In the genomic region with DNA sequence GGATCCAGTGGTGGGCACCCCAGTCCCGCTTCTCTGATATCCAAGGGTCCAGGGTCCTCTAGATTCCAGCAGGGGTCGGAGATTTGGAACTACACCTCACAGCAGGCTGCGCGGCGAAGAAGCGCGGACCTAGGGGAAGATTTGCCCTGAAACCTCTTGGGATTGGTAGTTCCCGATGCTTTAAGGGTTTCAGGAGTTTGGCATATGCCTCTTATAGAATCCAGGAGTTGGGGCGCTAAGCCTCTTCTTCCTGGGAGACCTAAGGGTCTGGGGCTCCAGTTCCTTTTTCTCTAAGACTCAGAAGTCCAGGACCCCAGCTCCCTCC, we compare ENCODE assay signal across 8 cellular contexts. TPM values are rescaled to one million over a fixed set of nuclear protein-coding genes. Genes with fewer than 3 reads are reported as not detected.
A peak's percentile ranks its signal among the peaks of the same experiment; 100 is the strongest.
DNase-seq lines count a peak whose midpoint lies in the region; ATAC-seq and TF ChIP-seq lines count a peak whose summit lies in the region.

No MANE protein-coding gene starts in this region.

- TSS peak; percentile 91 for BruUV-seq in Panc1 (replicated peaks; lab: Mats Ljungman, UMichigan)

- H3K4me1 ChIP-seq in Panc1 (ENCODE audit: control insufficient read depth, insufficient read depth, low read length): peaks cover 2% of the 10 kb centered on the region; the same call in 1 of the 2 replicates
- peaks cover 16 to 45% (median 19%) of the 10 kb centered on the region in 3 donors for H3K4me1 ChIP-seq in esophagus squamous epithelium
- peaks cover 8% of the 10 kb centered on the region for H3K4me1 ChIP-seq in psoas muscle

- no peak for DNase-seq in Panc1 (ENCODE audit: low read depth, low spot score)
- DNase-seq in esophagus squamous epithelium (lab: John Stamatoyannopoulos, UW): no peak
- DNase-seq in psoas muscle: no peak
- no peak for DNase-seq in NK-92 treated with Interleukin-12 subunit alpha and Interleukin-12 subunit beta, amount 100 ng/mL, for 24 hours (lab: John Stamatoyannopoulos, UW)
- no peak for DNase-seq in H4 (ENCODE audit: low spot score)
- DNase-seq in NCI-H1092 (lab: John Stamatoyannopoulos, UW): no peak

- no peak for TF ChIP-seq POLR2A in esophagus squamous epithelium (IDR thresholded peaks at IDR 0.05)

- H3K4me3 ChIP-seq in Panc1 (ENCODE audit: low read depth in 2 of 2, low read length in 2 of 2) (peak overlapping the region; percentile 71 to 95), esophagus squamous epithelium (peak overlapping the region; percentile 67 to 90 (median 74)), psoas muscle (peak overlapping the region; percentile 70)

- H3K36me3 ChIP-seq in Panc1 (ENCODE audit: control insufficient read depth, insufficient read depth, low read length) (peaks cover 10% of the 10 kb centered on the region; the same call in 1 of the 2 replicates), esophagus squamous epithelium (peaks cover 10 to 38% (median 17%) of the 10 kb centered on the region in 3 donors), psoas muscle (ENCODE audit: insufficient read depth in 1 of 2, low read depth in 1 of 2) (peaks cover 0 to 35% of the 10 kb centered on the region in 2 donors)

- H3K9me3 ChIP-seq in Panc1 (ENCODE audit: control insufficient read depth, insufficient read depth, low read depth, low read length) (no peaks in the 10 kb centered on the region), esophagus squamous epithelium (no peaks in the 10 kb centered on the region), psoas muscle (no peaks in the 10 kb centered on the region)

- WGBS in esophagus squamous epithelium, 2 donors: 0 to 4% methylated on average over 3 to 9 of the region's 9 CpGs
- WGBS in psoas muscle, 3 donors: 0 to 2% (median 1%) methylated on average over 9 of the region's 9 CpGs

- CTCF ChIA-PET in Panc1 (lab: Charles Lee): no interaction called here

- ATAC-seq in GM19025 (IDR thresholded peaks at IDR 0.05; ENCODE audit: low read depth, unreplicated experiment) (peak; percentile 3), Panc1 (peak; percentile 5; the same call in 1 of the 2 replicates), psoas muscle (no peak), HG03175 (IDR thresholded peaks at IDR 0.05; ENCODE audit: unreplicated experiment) (no peak)

- no peaks in the 10 kb centered on the region for H3K27me3 ChIP-seq in Panc1 (ENCODE audit: control insufficient read depth, insufficient read depth, low read length)
- H3K27me3 ChIP-seq in esophagus squamous epithelium: no peaks in the 10 kb centered on the region
- no peaks in the 10 kb centered on the region for H3K27me3 ChIP-seq in psoas muscle (ENCODE audit: insufficient read depth in 3 of 3, low read length in 2 of 3)

- no peak for TF ChIP-seq CTCF in Panc1 (IDR thresholded peaks at IDR 0.05)
- no peak for TF ChIP-seq CTCF in esophagus squamous epithelium (IDR thresholded peaks at IDR 0.05)
- TF ChIP-seq CTCF in psoas muscle (IDR thresholded peaks at IDR 0.05): peak; percentile 3

- POLR2A ChIA-PET in Panc1 (lab: Charles Lee): interaction anchor here (0.6 kb wide), 1 partner anchor 50 kb away, joined by 3 read pairs; no protein-coding TSS in a partner anchor

- H3K27ac ChIP-seq in Panc1 (ENCODE audit: low read length) (peak overlapping the region; percentile 90), esophagus squamous epithelium (peak overlapping the region; percentile 84 to 98 (median 96)), psoas muscle (peak overlapping the region; percentile 49)

- intact Hi-C loops in Panc1 (cut with micrococcal nuclease; ENCODE audit: unreplicated experiment): no loop called here
- intact Hi-C loops in esophagus squamous epithelium (cut with DNase I): no loop called here
- intact Hi-C loops in psoas muscle (cut with DNase I): no loop called here

- in situ Hi-C loops in Panc1 (cut with HindIII; ENCODE audit: low pct_unique_long_range_greater_than_20kb, low sequenced_read_pairs): no loop called here

RNA-seq across cellular contexts. Expression of a gene that starts 0.3 kb away (rescaled TPM):
- 69.6 TPM for total RNA-seq in Panc1 (2021; ENCODE audit: unreplicated experiment)
- polyA plus RNA-seq in Panc1 (2012; ENCODE audit: insufficient read length): 59.0 TPM
- total RNA-seq in esophagus squamous epithelium: 10 to 100 TPM in 1 of 4 donors, 1 to 10 TPM in 3; 4.4 to 12.9 (median 5.8) TPM
- total RNA-seq in psoas muscle: 10 to 100 TPM; 13.0 to 21.5 (median 15.8) TPM
- 10 to 100 TPM; 28.3 to 42.7 (median 35.0) TPM for polyA plus RNA-seq in psoas muscle
- 9.0 and 14.8 TPM in 2 replicates for total RNA-seq in H4 (2014; rRNA removed; shearing (Covaris generic))

RNA-seq across cellular contexts. Expression of a gene that starts 0.4 kb away (rescaled TPM):
- total RNA-seq in Panc1 (2021; ENCODE audit: unreplicated experiment) (109 TPM), esophagus squamous epithelium (10 to 100 TPM; 33.5 to 69.1 (median 49.4) TPM), psoas muscle (10 to 100 TPM; 10.3 to 22.1 (median 14.4) TPM)
- 176 TPM for polyA plus RNA-seq in Panc1 (2012; ENCODE audit: insufficient read length)
- polyA plus RNA-seq in psoas muscle: 10 to 100 TPM; 18.2 to 26.5 (median 21.7) TPM
- 123 and 133 TPM in 2 replicates for total RNA-seq in H4 (2014; rRNA removed; shearing (Covaris generic))

RNA-seq across cellular contexts. Expression of a gene that starts 11.0 kb away (rescaled TPM):
- 219 TPM for total RNA-seq in Panc1 (2021; ENCODE audit: unreplicated experiment)
- polyA plus RNA-seq in Panc1 (2012; ENCODE audit: insufficient read length): 317 TPM
- 100 to 1,000 TPM in 3 of 4 donors, 10 to 100 TPM in 1; 86.1 to 206 (median 182) TPM for total RNA-seq in esophagus squamous epithelium
- total RNA-seq in psoas muscle: 100 to 1,000 TPM; 180 to 259 (median 198) TPM
- 100 to 1,000 TPM; 139 to 424 (median 208) TPM for polyA plus RNA-seq in psoas muscle
- 629 and 716 TPM in 2 replicates for total RNA-seq in H4 (2014; rRNA removed; shearing (Covaris generic))

RNA-seq across cellular contexts. Expression of a gene that starts 23.3 kb away (rescaled TPM):
- 4.7 TPM for total RNA-seq in Panc1 (2021; ENCODE audit: unreplicated experiment)
- 2.9 TPM for polyA plus RNA-seq in Panc1 (2012; ENCODE audit: insufficient read length)
- 1 to 10 TPM in 3 of 4 donors, under 1 TPM in 1; 0.91 to 2.8 (median 1.8) TPM for total RNA-seq in esophagus squamous epithelium
- 1 to 10 TPM in 2 of 4 donors, under 1 TPM in 2; 0.58 to 1.5 (median 1.0) TPM for total RNA-seq in psoas muscle
- polyA plus RNA-seq in psoas muscle: under 1 TPM; 0.38 to 0.48 (median 0.41) TPM
- 0.08 and 1.4 TPM in 2 replicates for total RNA-seq in H4 (2014; rRNA removed; shearing (Covaris generic))

RNA-seq across cellular contexts. Expression of a gene that starts 24.1 kb away (rescaled TPM):
- 77.4 TPM for total RNA-seq in Panc1 (2021; ENCODE audit: unreplicated experiment)
- 62.1 TPM for polyA plus RNA-seq in Panc1 (2012; ENCODE audit: insufficient read length)
- total RNA-seq in esophagus squamous epithelium: 10 to 100 TPM; 11.0 to 24.8 (median 15.2) TPM
- total RNA-seq in psoas muscle: 10 to 100 TPM; 45.5 to 72.9 (median 61.0) TPM
- 10 to 100 TPM; 23.0 to 32.5 (median 23.8) TPM for polyA plus RNA-seq in psoas muscle
- 13.9 and 17.5 TPM in 2 replicates for total RNA-seq in H4 (2014; rRNA removed; shearing (Covaris generic))

Comparison
In these comparisons a context has a peak if more than half of its experiments do, and no peak if none do; other contexts are left out.
1. ATAC-seq: peak in GM19025 (single experiment) and Panc1 (single experiment); none in psoas muscle (0 of 4) and HG03175 (single experiment).
2. Peak in every context shown above with its lines, with median percentiles within 50 percentile points of each other: H3K27ac ChIP-seq and H3K4me3 ChIP-seq.